In genomic region chr22:19319281-19319680, GRCh38 we compare ENCODE assay signal across 7 cellular contexts.
"Had no signal": no experiment of that assay in that cellular context is flagged by ENCODE, and none has a peak within 500 bp of the region (broad histone marks: within the 10 kb centered on the region; RNA-seq: fewer than 3 reads in every experiment).

No MANE protein-coding gene starts in this region.

- FAIRE-seq: HepG2, HTR-8/SVneo had no signal

- H3K9ac ChIP-seq: KMS-11 had no signal

- ATAC-seq: HepG2 had no signal

- H3K27ac ChIP-seq: HL-60, KMS-11 had no signal

- H3K4me2 ChIP-seq: KMS-11 had no signal

- DNase-seq: IMR-90, KBM-7, KG1 had no signal
